ENCODE assay signal across 8 cellular contexts in genomic region chr21:31659286-31660133, GRCh38. TPM values are rescaled to one million over a fixed set of nuclear protein-coding genes. Genes with fewer than 3 reads are reported as not detected.
DNase-seq lines count a peak whose midpoint lies in the region; ATAC-seq, FAIRE-seq and TF ChIP-seq lines count a peak whose summit lies in the region.

Gene SOD1, plus strand, starts transcription at chr21:31659693. Its CDS starts 77 bp downstream, at chr21:31659770.

- H3K9ac ChIP-seq in H1 (replicated peaks in 1 of 4; ENCODE audit: extremely low read depth in 1 of 4, low read depth in 3 of 4, low read length in 3 of 4) (peak within 1 kb of the TSS; percentile 62 to 87 (median 80)), mesenchymal stem cell (ENCODE audit: low read length) (peak within 1 kb of the TSS; percentile 96)

- H2BK15ac ChIP-seq in H1 (ENCODE audit: low read length): peak within 1 kb of the TSS; percentile 99; the same call in 1 of the 2 replicates
- H2BK15ac ChIP-seq in mesenchymal stem cell (ENCODE audit: low read depth, poor library complexity, severe bottlenecking): no peak within 1 kb of the TSS

- no peaks in the 10 kb centered on the region; the same call in 1 of the 2 replicates for H3K23me2 ChIP-seq in H1 (ENCODE audit: low read depth, low read length)

- peaks cover 8% of the 10 kb centered on the region for H3K79me1 ChIP-seq in H1 (ENCODE audit: low read depth, low read length)
- H3K79me1 ChIP-seq in mesenchymal stem cell (replicated peaks; ENCODE audit: low read length, poor library complexity, severe bottlenecking): peaks cover 2% of the 10 kb centered on the region

- peaks cover 0 to 41% of the 10 kb centered on the region in 2 experiments; a peak in 2 of 4 replicates for H3K79me2 ChIP-seq in H1 (ENCODE audit: control insufficient read depth in 1 of 2, insufficient read depth in 2 of 2, low read length in 2 of 2)

- H2BK20ac ChIP-seq in H1 (ENCODE audit: low read length): no peak within 1 kb of the TSS

- FAIRE-seq in H1 (lab: Jason Lieb, UNC): no peak

- H3K14ac ChIP-seq in H1 (ENCODE audit: insufficient read length) (peak within 1 kb of the TSS; percentile 37), mesenchymal stem cell (ENCODE audit: low read length in 2 of 2) (peak within 1 kb of the TSS in 1 of 2 experiments; percentile 74)

- H4K91ac ChIP-seq in H1 (replicated peaks; ENCODE audit: insufficient read length, low read length) (peak within 1 kb of the TSS; percentile 99), mesenchymal stem cell (ENCODE audit: low read length) (peak within 1 kb of the TSS; percentile 16)

- H2BK120ac ChIP-seq in H1 (replicated peaks; ENCODE audit: low read depth, low read length): no peak within 1 kb of the TSS
- H2BK120ac ChIP-seq in mesenchymal stem cell (ENCODE audit: low read depth, low read length): peak within 1 kb of the TSS; percentile 61

- POLR2A ChIA-PET in H1 (lab: Charles Lee; ENCODE audit: partially characterized antibody): interaction anchor here (0.7 to 1.8 kb wide), 6 partner anchors 8 to 70 kb away, joined by 3 to 8 read pairs (median 4); no protein-coding TSS in a partner anchor

- no peak for TF ChIP-seq EP300 in H1 (IDR thresholded peaks at IDR 0.05; ENCODE audit: borderline replicate concordance in 1 of 2, low read depth in 2 of 2, low read length in 2 of 2)

- peaks cover 0 to 1% (median 0%) of the 10 kb centered on the region in 4 experiments; a peak in 3 of 7 replicates for H3K4me1 ChIP-seq in H1 (replicated peaks in 1 of 4; ENCODE audit: control insufficient read depth in 3 of 4, insufficient read depth in 4 of 4, low read length in 3 of 4)
- H3K4me1 ChIP-seq in mesenchymal stem cell (ENCODE audit: control insufficient read depth, insufficient read depth, low read depth, low read length): peaks cover 3% of the 10 kb centered on the region

- in situ Hi-C loops in Caki2 (cut with HindIII; ENCODE audit: low pct_unique_long_range_greater_than_20kb, low sequenced_read_pairs): no loop called here

- H3K18ac ChIP-seq in H1 (ENCODE audit: extremely low read depth, low read length) (peak within 1 kb of the TSS; percentile 62), mesenchymal stem cell (ENCODE audit: low read depth in 1 of 2, low read length in 2 of 2) (peak within 1 kb of the TSS; percentile 49 to 73)

- TF ChIP-seq POLR2A in H1 (IDR thresholded peaks at IDR 0.05; ENCODE audit: control extremely low read depth in 1 of 2, low read depth in 2 of 2, low read length in 2 of 2): peak; percentile 76 to 96

- no peak for TF ChIP-seq CTCF in H1 (IDR thresholded peaks at IDR 0.05; ENCODE audit: control extremely low read depth in 1 of 3, insufficient read depth in 1 of 3, low read depth in 1 of 3, low read length in 3 of 3)

- no peaks in the 10 kb centered on the region for H3K27me3 ChIP-seq in H1 (replicated peaks in 1 of 4; ENCODE audit: control insufficient read depth in 3 of 4, extremely low read depth in 1 of 4, insufficient read depth in 3 of 4, low read length in 3 of 4)
- H3K27me3 ChIP-seq in mesenchymal stem cell (ENCODE audit: control insufficient read depth in 1 of 2, insufficient read depth in 1 of 2, low read length in 2 of 2): no peaks in the 10 kb centered on the region

- ATAC-seq in GM21390 (IDR thresholded peaks at IDR 0.05; ENCODE audit: unreplicated experiment): peak; percentile 93

- DNase-seq in Caki2 (ENCODE audit: low read depth) (peak; percentile 91), HUDEP-2 (lab: John Stamatoyannopoulos, UW; ENCODE audit: unreplicated experiment in 76 of 76) (peak; percentile 46 to 99 (median 96)), NOMO-1 treated with dmso at 0.1 percent for 144 hours (lab: John Stamatoyannopoulos, UW; ENCODE audit: unreplicated experiment) (peak; percentile 92), H1 (ENCODE audit: low read depth in 1 of 2, low spot score in 2 of 2) (peak; percentile 75 to 94), mesenchymal stem cell (peak; percentile 93)
- DNase-seq in activated CD8-positive, alpha-beta memory T cell treated with anti-CD3 and anti-CD28 coated beads for 48 hours (ENCODE audit: low read depth in 2 of 3, low spot score in 2 of 3): peak; percentile 86 to 95 (median 89)
- peak; percentile 87 for DNase-seq in stimulated activated CD8-positive, alpha-beta memory T cell treated with anti-CD3 and anti-CD28 coated beads, Interleukin-12 subunit alpha, Interleukin-12 subunit beta, amount 100 ng/mL, for 24 hours (ENCODE audit: extremely low read depth)

- peak within 1 kb of the TSS; percentile 80 for H3K4ac ChIP-seq in H1 (replicated peaks; ENCODE audit: insufficient read length, low read depth, low read length)
- peak within 1 kb of the TSS; percentile 84 to 88 for H3K4ac ChIP-seq in mesenchymal stem cell (ENCODE audit: low read depth in 1 of 2, low read length in 2 of 2)

- peak within 1 kb of the TSS; percentile 89 for H2AFZ ChIP-seq in H1 (ENCODE audit: low read length)
- peak within 1 kb of the TSS; percentile 1 for H2AFZ ChIP-seq in mesenchymal stem cell (ENCODE audit: low read depth, low read length)

- peak within 1 kb of the TSS; percentile 71 to 91 for H3K4me2 ChIP-seq in H1 (ENCODE audit: insufficient read depth in 1 of 2, low read depth in 2 of 2, low read length in 2 of 2)
- peak within 1 kb of the TSS; percentile 82 for H3K4me2 ChIP-seq in mesenchymal stem cell (ENCODE audit: low read length, poor library complexity, severe bottlenecking)

- peak within 1 kb of the TSS; percentile 98; the same call in 1 of the 2 replicates for H2BK12ac ChIP-seq in H1 (ENCODE audit: low read depth, low read length)
- peak within 1 kb of the TSS in 1 of 2 experiments; percentile 0 for H2BK12ac ChIP-seq in mesenchymal stem cell (ENCODE audit: low read length in 2 of 2)

- H3K4me3 ChIP-seq in H1 (ENCODE audit: extremely low read depth in 1 of 4, insufficient read depth in 2 of 4, low read depth in 3 of 4, low read length in 4 of 4) (peak within 1 kb of the TSS; percentile 69 to 79 (median 74)), mesenchymal stem cell (ENCODE audit: insufficient read depth in 1 of 2, low read depth in 1 of 2, low read length in 2 of 2) (peak within 1 kb of the TSS; percentile 70 to 82)

- no peak within 1 kb of the TSS for H2AK5ac ChIP-seq in H1 (ENCODE audit: low read depth, low read length)
- H2AK5ac ChIP-seq in mesenchymal stem cell (ENCODE audit: low read length, severe bottlenecking): no peak within 1 kb of the TSS

- peaks cover 0 to 17% (median 0%) of the 10 kb centered on the region in 4 experiments; a peak in 1 of 8 replicates for H3K36me3 ChIP-seq in H1 (ENCODE audit: control insufficient read depth in 2 of 4, insufficient read depth in 4 of 4, low read length in 3 of 4)
- H3K36me3 ChIP-seq in mesenchymal stem cell (ENCODE audit: control insufficient read depth in 1 of 2, insufficient read depth in 2 of 2, low read depth in 1 of 2, low read length in 2 of 2): peaks cover 4 to 24% of the 10 kb centered on the region in 2 experiments

- H2BK5ac ChIP-seq in H1 (ENCODE audit: low read depth, low read length): peak within 1 kb of the TSS; percentile 92
- H2BK5ac ChIP-seq in mesenchymal stem cell (ENCODE audit: low read depth, low read length, poor library complexity, severe bottlenecking): peak within 1 kb of the TSS; percentile 1

- peak within 1 kb of the TSS; percentile 88 for H4K8ac ChIP-seq in H1 (ENCODE audit: extremely low read depth, insufficient read depth, low read length)
- H4K8ac ChIP-seq in mesenchymal stem cell (ENCODE audit: low read length): peak within 1 kb of the TSS; percentile 82

- H4K20me1 ChIP-seq in H1 (replicated peaks in 1 of 2; ENCODE audit: control insufficient read depth in 1 of 2, insufficient read depth in 2 of 2, low read length in 2 of 2): peaks cover 0 to 7% of the 10 kb centered on the region in 2 experiments

- H3K23ac ChIP-seq in H1 (ENCODE audit: insufficient read length): no peak within 1 kb of the TSS
- H3K23ac ChIP-seq in mesenchymal stem cell (ENCODE audit: low read length in 2 of 2): peak within 1 kb of the TSS; percentile 27 to 86

- peak within 1 kb of the TSS; percentile 82 for H3K27ac ChIP-seq in H1 (ENCODE audit: low read depth, low read length)
- peak within 1 kb of the TSS; percentile 57 for H3K27ac ChIP-seq in mesenchymal stem cell (ENCODE audit: low read length, poor library complexity, severe bottlenecking)

- H3K9me3 ChIP-seq in H1 (ENCODE audit: insufficient read depth in 2 of 2, low read depth in 1 of 2, low read length in 1 of 2) (no peaks in the 10 kb centered on the region), mesenchymal stem cell (ENCODE audit: control insufficient read depth, low read length) (no peaks in the 10 kb centered on the region)

- WGBS in H1 (ENCODE audit: extremely low coverage in 1 of 2, insufficient coverage in 1 of 2, insufficient read length in 1 of 2, insufficient replicate concordance in 2 of 2, low coverage in 1 of 2, low lambda C conversion rate in 2 of 2, missing lambda C conversion rate in 1 of 2), 2 experiments: 4% methylated on average over 45 of the region's 91 CpGs; no CpG with 5 or more reads in 1 of the 2 experiments
- WGBS in mesenchymal stem cell: 1% methylated on average over 74 of the region's 91 CpGs

- TF ChIP-seq RAD21 in H1 (IDR thresholded peaks at IDR 0.05 in 1 of 2, conservative IDR thresholded peaks at IDR 0.05 in 1 of 2; ENCODE audit: low read depth in 2 of 2, low read length in 2 of 2): no peak

- peak within 1 kb of the TSS; percentile 39 for H4K5ac ChIP-seq in H1 (ENCODE audit: insufficient read length, low read depth, low read length)

- CTCF ChIA-PET in H1 (lab: Charles Lee; ENCODE audit: partially characterized antibody): interaction anchor here (0.8 to 1.0 kb wide), 2 partner anchors 14 to 215 kb away, joined by 3 read pairs; no protein-coding TSS in a partner anchor

- peak within 1 kb of the TSS; percentile 84 for H3K56ac ChIP-seq in H1 (replicated peaks; ENCODE audit: insufficient read length, low read depth, low read length)

TF ChIP-seq in H1, 55 proteins besides CTCF, POLR2A, EP300 and RAD21 (continues in another document):
- TF ChIP-seq SP1 (IDR thresholded peaks at IDR 0.05; ENCODE audit: low read depth, low read length) (peak; percentile 70), TAF1 (IDR thresholded peaks at IDR 0.05; ENCODE audit: low read depth, low read length) (peak; percentile 86), POLR2AphosphoS5 (IDR thresholded peaks at IDR 0.05; ENCODE audit: low read depth, low read length) (peak; percentile 99), SAP30 (IDR thresholded peaks at IDR 0.05; ENCODE audit: insufficient read depth, insufficient replicate concordance, low read length) (no peak)

RNA-seq across cellular contexts. Expression of gene SOD1, which starts in this region (rescaled TPM):
- total RNA-seq in Caki2 (2014; rRNA removed; shearing (Covaris generic); ENCODE audit: low replicate concordance): 453 and 479 TPM in 2 replicates
- 192 and 202 TPM in 2 replicates for total RNA-seq in H1 (2021; fragmentation: NEBNext Ultra II Directional; extraction: Animal tissue kit (Norgen Biotek cat#: 25700))
- polyA plus RNA-seq in H1 (2011; rRNA removed): 168 and 226 TPM in 2 replicates
- 292 TPM for polyA plus RNA-seq in H1 (2011; cell fraction: cytosol; rRNA removed)
- polyA plus RNA-seq in H1 (2011; cell fraction: nucleus; rRNA removed): 46.3 TPM
- 226 to 357 TPM (median 259 TPM) in 4 replicates for polyA plus RNA-seq in H1 (2012, experiment 1 of 2)
- 86.4 TPM for polyA plus RNA-seq in H1 (2012, experiment 2 of 2)
- polyA plus RNA-seq in H1 (2013, experiment 1 of 2): 216 TPM
- 218 TPM for polyA plus RNA-seq in H1 (2013, experiment 2 of 2)
- polyA minus RNA-seq in H1 (2011; rRNA and poly(A)+ RNA removed): 66.3 and 67.6 TPM in 2 replicates
- 221 TPM for polyA minus RNA-seq in H1 (2011; cell fraction: cytosol; rRNA and poly(A)+ RNA removed)
- 34.9 TPM for polyA minus RNA-seq in H1 (2011; cell fraction: nucleus; rRNA and poly(A)+ RNA removed)
- 241 TPM for polyA plus RNA-seq in mesenchymal stem cell (2013, experiment 1 of 2)
- polyA plus RNA-seq in mesenchymal stem cell (2013, experiment 2 of 2): 262 TPM

Comparison
In these comparisons a context has a peak if more than half of its experiments do, and no peak if none do; other contexts are left out.
1. Peak in every context shown above with its lines: DNase-seq, ATAC-seq, H3K4me3 ChIP-seq and H3K27ac ChIP-seq.